Comparison of ENCODE assay signal across 2 cellular contexts in genomic region chr7:135537905-135538304, GRCh38.
TF ChIP-seq lines count a peak whose summit lies in the region.

No MANE protein-coding gene starts in this region.

TF ChIP-seq in GM23338, 12 proteins besides CTCF, POLR2A, EP300 and RAD21:
- no peak for TF ChIP-seq EZH2 (IDR thresholded peaks at IDR 0.05; ENCODE audit: low read depth, unreplicated experiment)
- TF ChIP-seq NANOG (IDR thresholded peaks at IDR 0.05; ENCODE audit: borderline replicate concordance): no peak
- no peak for TF ChIP-seq ZNF331 (CRISPR knock-in tag; IDR thresholded peaks at IDR 0.05; ENCODE audit: low read depth)
- no peak for TF ChIP-seq ZNF114 (CRISPR knock-in tag; IDR thresholded peaks at IDR 0.05)
- no peak for TF ChIP-seq REST (IDR thresholded peaks at IDR 0.05; ENCODE audit: unreplicated experiment)
- TF ChIP-seq POLR2AphosphoS5 (IDR thresholded peaks at IDR 0.05; ENCODE audit: low read depth): no peak
- no peak for TF ChIP-seq JUNB (IDR thresholded peaks at IDR 0.05; ENCODE audit: unreplicated experiment)
- TF ChIP-seq EZH2phosphoT487 (IDR thresholded peaks at IDR 0.05; ENCODE audit: unreplicated experiment): no peak

TF ChIP-seq in H1, 55 proteins besides CTCF, POLR2A, EP300 and RAD21:
- no peak for TF ChIP-seq E2F6 (IDR thresholded peaks at IDR 0.05)
- no peak for TF ChIP-seq ATF3 (IDR thresholded peaks at IDR 0.05; ENCODE audit: insufficient read depth, low read depth, low read length)
- TF ChIP-seq BACH1 (IDR thresholded peaks at IDR 0.05; ENCODE audit: low read length): no peak
